ENCODE assay signal across 8 cellular contexts in the genomic region with DNA sequence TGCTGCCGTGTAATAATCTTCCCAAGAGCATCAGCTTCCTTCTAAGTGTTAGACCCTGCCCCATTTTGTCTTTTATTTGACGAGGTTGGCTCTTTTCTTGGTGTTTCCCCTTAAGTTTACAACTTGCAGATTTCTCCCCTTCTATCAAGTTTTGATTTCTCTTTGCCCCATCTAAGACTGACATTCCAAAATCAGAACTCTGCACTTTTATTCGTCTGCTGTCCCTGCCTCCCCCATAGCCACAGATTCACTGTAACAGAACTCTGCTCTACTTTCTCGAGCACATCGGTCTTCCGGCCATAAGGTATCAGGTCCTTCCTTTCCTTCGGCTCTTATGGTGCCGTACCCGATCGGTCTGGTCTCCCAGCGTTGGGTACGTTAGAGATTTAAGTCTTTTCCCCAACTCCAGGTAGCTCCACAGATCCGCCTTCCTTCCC. TPM values are rescaled to one million over a fixed set of nuclear protein-coding genes. Genes with fewer than 3 reads are reported as not detected.
DNase-seq lines count a peak whose midpoint lies in the region; ATAC-seq, FAIRE-seq and TF ChIP-seq lines count a peak whose summit lies in the region.

No MANE protein-coding gene starts in this region.

- TF ChIP-seq CTCF in CD4-positive, alpha-beta T cell (IDR thresholded peaks at IDR 0.05): no peak
- TF ChIP-seq CTCF in GM20000 (IDR thresholded peaks at IDR 0.05; ENCODE audit: extremely low read depth, missing control alignments): no peak
- no peak for TF ChIP-seq CTCF in cardiac fibroblast (IDR thresholded peaks at IDR 0.05; ENCODE audit: low read depth, low read length)
- no peak for TF ChIP-seq CTCF in HepG2 (CRISPR knock-in tag; IDR thresholded peaks at IDR 0.05)
- TF ChIP-seq CTCF in thoracic aorta (IDR thresholded peaks at IDR 0.05): no peak

- H3K79me2 ChIP-seq in HepG2 (ENCODE audit: insufficient read depth, low read length): peaks cover 20% of the 10 kb centered on the region

- TF ChIP-seq RAD21 in HepG2 (CRISPR knock-in tag; IDR thresholded peaks at IDR 0.05): no peak

- CTCF ChIA-PET in CD4-positive, alpha-beta T cell (lab: Charles Lee): interaction anchor here (1.4 kb wide), 2 partner anchors 20 to 32 kb away, joined by 3 read pairs; no protein-coding TSS in a partner anchor
- CTCF ChIA-PET in HepG2 (lab: Yijun Ruan, JAX; ENCODE audit: low intra/inter-chr PET ratio, low total read pairs): no interaction called here

- H3K9ac ChIP-seq in HepG2 (ENCODE audit: insufficient read depth, low read depth, low read length): peak overlapping the region; percentile 91

- H3K27me3 ChIP-seq in CD4-positive, alpha-beta T cell (ENCODE audit: control insufficient read depth, insufficient read depth, low read length): no peaks in the 10 kb centered on the region
- H3K27me3 ChIP-seq in HepG2 (ENCODE audit: control insufficient read depth in 1 of 2, insufficient read depth in 2 of 2, low read length in 2 of 2) (no peaks in the 10 kb centered on the region; a peak in 1 of 5 replicates), thoracic aorta (replicated peaks; ENCODE audit: insufficient read depth) (no peaks in the 10 kb centered on the region)

- DNase-seq in CD4-positive, alpha-beta T cell: peak in 2 of 10 experiments; percentile 6 to 13
- DNase-seq in GM20000 (ENCODE audit: low spot score) (peak; percentile 9), LoVo (ENCODE audit: low spot score) (peak; percentile 6), cardiac fibroblast (ENCODE audit: low read depth in 2 of 2) (peak in 1 of 2 donors; percentile 58), HepG2 (ENCODE audit: low spot score) (no peak), thoracic aorta (ENCODE audit: low spot score) (no peak), SIG-M5 (lab: John Stamatoyannopoulos, UW) (no peak)

- H3K9me3 ChIP-seq in CD4-positive, alpha-beta T cell (ENCODE audit: control insufficient read depth, low read length): no peaks in the 10 kb centered on the region
- H3K9me3 ChIP-seq in HepG2 (ENCODE audit: low read length) (no peaks in the 10 kb centered on the region), thoracic aorta (no peaks in the 10 kb centered on the region)

- in situ Hi-C loops in HepG2 (cut with HindIII; ENCODE audit: extremely low pct_ligation_motif_present, low pct_unique_long_range_greater_than_20kb): no loop called here

- TF ChIP-seq EP300 in HepG2 (IDR thresholded peaks at IDR 0.05; ENCODE audit: low read depth in 2 of 2, low read length in 2 of 2) (no peak), HepG2 (CRISPR knock-in tag; IDR thresholded peaks at IDR 0.05; ENCODE audit: borderline replicate concordance) (no peak)

- peaks cover 46% of the 10 kb centered on the region for H3K4me1 ChIP-seq in HepG2 (ENCODE audit: insufficient read depth, low read length)
- H3K4me1 ChIP-seq in thoracic aorta (ENCODE audit: control insufficient read depth in 1 of 2, low read depth in 2 of 2): peaks cover 12 to 28% of the 10 kb centered on the region in 2 donors

- H3K36me3 ChIP-seq in HepG2 (replicated peaks in 1 of 2; ENCODE audit: control insufficient read depth in 1 of 2, insufficient read depth in 2 of 2, low read length in 2 of 2) (no peaks in the 10 kb centered on the region), thoracic aorta (no peaks in the 10 kb centered on the region)

- TSS peak; percentile 76 for BruUV-seq in HepG2 (replicated peaks; lab: Mats Ljungman, UMichigan)

- TF ChIP-seq POLR2A in HepG2 (IDR thresholded peaks at IDR 0.05; ENCODE audit: insufficient read depth in 1 of 2, low read depth in 2 of 2, low read length in 2 of 2): no peak

- peaks cover 34% of the 10 kb centered on the region for H3K4me1 Mint-ChIP-seq in CD4-positive, alpha-beta T cell (ENCODE audit: low read depth)

- POLR2A ChIA-PET in CD4-positive, alpha-beta T cell (lab: Charles Lee): interaction anchor here (1.2 to 1.4 kb wide), 3 partner anchors 9 to 88 kb away, joined by 5 to 7 read pairs (median 5); no protein-coding TSS in a partner anchor
- POLR2A ChIA-PET in HepG2 (lab: Yijun Ruan, JAX): interaction anchor here (3.6 kb wide), 1 partner anchor 9 kb away, joined by 48 read pairs; no protein-coding TSS in a partner anchor

- H3K9me3 Mint-ChIP-seq in CD4-positive, alpha-beta T cell: no peaks in the 10 kb centered on the region

- no peaks in the 10 kb centered on the region for H4K20me1 ChIP-seq in HepG2 (ENCODE audit: insufficient read depth, low read length)

- ATAC-seq in CD4-positive, alpha-beta T cell (ENCODE audit: poor library complexity): peak; percentile 32
- peak; percentile 65 for ATAC-seq in HepG2
- no peak for ATAC-seq in thoracic aorta (ENCODE audit: insufficient number of reproducible peaks, low FRiP score, low read depth)
- ATAC-seq in GM18909 (IDR thresholded peaks at IDR 0.05; ENCODE audit: poor library complexity, unreplicated experiment): no peak

- H3K4me3 Mint-ChIP-seq in CD4-positive, alpha-beta T cell: peak overlapping the region; percentile 97

- no peak for FAIRE-seq in HepG2 (lab: Jason Lieb, UNC)

- H3K36me3 Mint-ChIP-seq in CD4-positive, alpha-beta T cell (ENCODE audit: low read depth): peaks cover 10% of the 10 kb centered on the region

- H3K27ac ChIP-seq in CD4-positive, alpha-beta T cell (ENCODE audit: low read depth, low read length): peak overlapping the region; percentile 91
- H3K27ac ChIP-seq in HepG2 (ENCODE audit: extremely low read length, insufficient read depth, low read length) (peak overlapping the region; percentile 90), thoracic aorta (peak overlapping the region; percentile 73 to 87)

- WGBS in HepG2 (ENCODE audit: low lambda C conversion rate): under 1% methylated on average over 13 of the region's 13 CpGs

- no peaks in the 10 kb centered on the region for H3K27me3 Mint-ChIP-seq in CD4-positive, alpha-beta T cell

- H3K4me3 ChIP-seq in cardiac fibroblast (replicated peaks in 1 of 2; ENCODE audit: low read depth in 2 of 2, low read length in 2 of 2): peak overlapping the region; percentile 98 to 99
- peak overlapping the region; percentile 81 to 99 (median 93) for H3K4me3 ChIP-seq in HepG2 (replicated peaks in 1 of 3; ENCODE audit: insufficient read depth in 1 of 3, low read depth in 2 of 3, low read length in 3 of 3)
- peak overlapping the region; percentile 96 for H3K4me3 ChIP-seq in thoracic aorta

- H2AFZ ChIP-seq in HepG2 (ENCODE audit: low read length): no peak overlapping the region

- intact Hi-C loops in CD4-positive, alpha-beta T cell (cut with DNase I, micrococcal nuclease): loop anchor here in 1 of 2 experiments (2.0 to 10.0 kb wide), 3 partner anchors 207 to 791 kb away; a partner anchor contains a TSS
- intact Hi-C loops in HepG2 (cut with micrococcal nuclease; ENCODE audit: unreplicated experiment): loop anchor here (10.0 kb wide), 1 partner anchor 49 kb away; no protein-coding TSS in a partner anchor

- peak overlapping the region; percentile 95 for H3K27ac Mint-ChIP-seq in CD4-positive, alpha-beta T cell

- H3K4me2 ChIP-seq in HepG2 (ENCODE audit: low read depth, low read length): peak overlapping the region; percentile 80

RNA-seq across cellular contexts. Expression of a gene that starts 0.6 kb away (rescaled TPM):
- 1 to 10 TPM; 4.3 to 4.6 TPM for total RNA-seq in CD4-positive, alpha-beta T cell
- total RNA-seq in HepG2 (2016; rRNA removed; fragmentation: Illumina TruSeq; extraction: Trizol) (11.4 and 12.4 TPM in 2 replicates), thoracic aorta (10 to 100 TPM; 16.6 to 19.5 TPM)
- total RNA-seq in HepG2 (2016; cell fraction: cytosol; rRNA removed; fragmentation: Illumina TruSeq; extraction: Trizol; ENCODE audit: low read depth): 3.3 and 4.0 TPM in 2 replicates
- total RNA-seq in HepG2 (2016; cell fraction: insoluble cytoplasmic fraction; rRNA removed; fragmentation: Illumina TruSeq; extraction: Trizol): 9.6 and 11.0 TPM in 2 replicates
- total RNA-seq in HepG2 (2016; cell fraction: membrane; rRNA removed; fragmentation: Illumina TruSeq; extraction: Trizol): 7.1 and 7.7 TPM in 2 replicates
- 10.9 and 11.0 TPM in 2 replicates for total RNA-seq in HepG2 (2016; cell fraction: nucleus; rRNA removed; fragmentation: Illumina TruSeq; extraction: Trizol)
- 25.3 and 27.2 TPM in 2 replicates for polyA plus RNA-seq in HepG2 (2011; rRNA removed)
- 20.2 and 21.1 TPM in 2 replicates for polyA plus RNA-seq in HepG2 (2011; cell fraction: cytosol; rRNA removed)
- 14.4 and 15.0 TPM in 2 replicates for polyA plus RNA-seq in HepG2 (2011; cell fraction: nucleus; rRNA removed)
- 10.1 and 10.6 TPM in 2 replicates for polyA plus RNA-seq in HepG2 (2012)
- 2.5 and 2.6 TPM in 2 replicates for polyA plus RNA-seq in HepG2 (2016; cell fraction: cytosol; fragmentation: Illumina TruSeq; extraction: Trizol; ENCODE audit: low read depth)
- 17.4 and 17.9 TPM in 2 replicates for polyA plus RNA-seq in HepG2 (2016; cell fraction: insoluble cytoplasmic fraction; fragmentation: Illumina TruSeq; extraction: Trizol; ENCODE audit: low read depth)
- polyA plus RNA-seq in HepG2 (2016; cell fraction: membrane; fragmentation: Illumina TruSeq; extraction: Trizol; ENCODE audit: low read depth): 4.7 and 4.9 TPM in 2 replicates
- polyA plus RNA-seq in HepG2 (2016; cell fraction: nucleus; fragmentation: Illumina TruSeq; extraction: Trizol; ENCODE audit: insufficient read depth, low read depth): 16.0 and 16.8 TPM in 2 replicates
- 7.5 and 22.8 TPM in 2 replicates for polyA minus RNA-seq in HepG2 (2011; rRNA and poly(A)+ RNA removed; ENCODE audit: low replicate concordance)
- 8.2 and 8.5 TPM in 2 replicates for polyA minus RNA-seq in HepG2 (2011; cell fraction: cytosol; rRNA and poly(A)+ RNA removed)
- 29.7 and 35.1 TPM in 2 replicates for polyA minus RNA-seq in HepG2 (2011; cell fraction: nucleus; rRNA and poly(A)+ RNA removed)

RNA-seq across cellular contexts. Expression of a gene that starts 49.1 kb away (rescaled TPM):
- under 1 TPM; 0.05 to 0.08 TPM for total RNA-seq in CD4-positive, alpha-beta T cell
- not detected in 2 replicates for total RNA-seq in HepG2 (2016; rRNA removed; fragmentation: Illumina TruSeq; extraction: Trizol)
- not detected in 2 replicates for total RNA-seq in HepG2 (2016; cell fraction: cytosol; rRNA removed; fragmentation: Illumina TruSeq; extraction: Trizol; ENCODE audit: low read depth)
- total RNA-seq in HepG2 (2016; cell fraction: insoluble cytoplasmic fraction; rRNA removed; fragmentation: Illumina TruSeq; extraction: Trizol): not detected in 2 replicates
- total RNA-seq in HepG2 (2016; cell fraction: membrane; rRNA removed; fragmentation: Illumina TruSeq; extraction: Trizol): not detected in 2 replicates
- not detected in 2 replicates for total RNA-seq in HepG2 (2016; cell fraction: nucleus; rRNA removed; fragmentation: Illumina TruSeq; extraction: Trizol)
- 0.05 TPM in 1 of 2 replicates, not detected in the other for polyA plus RNA-seq in HepG2 (2011; rRNA removed)
- 0.01 TPM in 2 replicates for polyA plus RNA-seq in HepG2 (2011; cell fraction: cytosol; rRNA removed)
- 0.06 and 0.19 TPM in 2 replicates for polyA plus RNA-seq in HepG2 (2011; cell fraction: nucleus; rRNA removed)
- polyA plus RNA-seq in HepG2 (2012): 0.04 TPM in 1 of 2 replicates, not detected in the other
- not detected in 2 replicates for polyA plus RNA-seq in HepG2 (2016; cell fraction: cytosol; fragmentation: Illumina TruSeq; extraction: Trizol; ENCODE audit: low read depth)
- polyA plus RNA-seq in HepG2 (2016; cell fraction: insoluble cytoplasmic fraction; fragmentation: Illumina TruSeq; extraction: Trizol; ENCODE audit: low read depth): not detected in 2 replicates
- not detected in 2 replicates for polyA plus RNA-seq in HepG2 (2016; cell fraction: membrane; fragmentation: Illumina TruSeq; extraction: Trizol; ENCODE audit: low read depth)
- polyA plus RNA-seq in HepG2 (2016; cell fraction: nucleus; fragmentation: Illumina TruSeq; extraction: Trizol; ENCODE audit: insufficient read depth, low read depth): not detected in 2 replicates
- 0.06 and 0.80 TPM in 2 replicates for polyA minus RNA-seq in HepG2 (2011; rRNA and poly(A)+ RNA removed; ENCODE audit: low replicate concordance)
- not detected in 2 replicates for polyA minus RNA-seq in HepG2 (2011; cell fraction: cytosol; rRNA and poly(A)+ RNA removed)
- 0.13 and 0.37 TPM in 2 replicates for polyA minus RNA-seq in HepG2 (2011; cell fraction: nucleus; rRNA and poly(A)+ RNA removed)
- 100 to 1,000 TPM in 1 of 2 donors, 10 to 100 TPM in 1; 70.0 to 127 TPM for total RNA-seq in thoracic aorta

Comparison
In these comparisons a context has a peak if more than half of its experiments do, and no peak if none do; other contexts are left out.
1. ATAC-seq: peak in CD4-positive, alpha-beta T cell (single experiment) and HepG2 (single experiment); none in thoracic aorta (single experiment) and GM18909 (single experiment).
2. DNase-seq: peak in GM20000 (single experiment) and LoVo (single experiment); none in HepG2 (single experiment), thoracic aorta (single experiment) and SIG-M5 (single experiment).
3. RNA of a gene that starts 49.1 kb away (total RNA-seq): 70.0 to 127 TPM in thoracic aorta; 0.05 to 0.08 TPM in CD4-positive, alpha-beta T cell and not detected in HepG2; every median in the first group is over 10 times any median in the second.
4. Peak in every context shown above with its lines, with median percentiles within 50 percentile points of each other: H3K27ac ChIP-seq and H3K4me3 ChIP-seq.